Comparison of ENCODE assay signal across 9 cellular contexts in genomic region chr16:30740364-30741251, GRCh38. TPM values are rescaled to one million over a fixed set of nuclear protein-coding genes. Genes with fewer than 3 reads are reported as not detected.
DNase-seq lines count a peak whose midpoint lies in the region; ATAC-seq and TF ChIP-seq lines count a peak whose summit lies in the region.
"Had no signal": no experiment of that assay in that cellular context is flagged by ENCODE, and none has a peak within 500 bp of the region (broad histone marks: within the 10 kb centered on the region; RNA-seq: fewer than 3 reads in every experiment).

No MANE protein-coding gene starts in this region.

- H3K36me3 ChIP-seq in A673 (ENCODE audit: insufficient read depth, low read length, poor library complexity, severe bottlenecking) (peaks cover 62% of the 10 kb centered on the region), left ventricle myocardium inferior (peaks cover 57% of the 10 kb centered on the region), gastrocnemius medialis (peaks cover 6 to 55% of the 10 kb centered on the region in 2 donors)

- in situ Hi-C loops in gastrocnemius medialis (cut with MboI; ENCODE audit: low sequenced_read_pairs in 4 of 4) (no loop called here), GM13976 (cut with MboI; ENCODE audit: low sequenced_read_pairs, unreplicated experiment) (no loop called here)

- no TSS peak for BruUV-seq in A673 (replicated peaks; lab: Mats Ljungman, UMichigan)

- peak overlapping the region; percentile 13 to 15 for H3K27ac Mint-ChIP-seq in activated naive CD4-positive, alpha-beta T cell treated with anti-CD3 and anti-CD28 coated beads, Interleukin-2, amount 50 U/mL, for 72 hours

- H3K4me1 ChIP-seq in A673 (ENCODE audit: insufficient read depth, low read length, poor library complexity, severe bottlenecking) = no peaks in the 10 kb centered on the region
- peaks cover 31% of the 10 kb centered on the region for H3K4me1 ChIP-seq in left ventricle myocardium inferior
- peaks cover 12 to 15% of the 10 kb centered on the region in 2 donors for H3K4me1 ChIP-seq in gastrocnemius medialis

- TF ChIP-seq POLR2A in gastrocnemius medialis (IDR thresholded peaks at IDR 0.05) = no peak

- H3K4me3 ChIP-seq in A673 (ENCODE audit: low read depth, low read length, poor library complexity, severe bottlenecking) = no peak overlapping the region
- H3K4me3 ChIP-seq in left ventricle myocardium inferior = peak overlapping the region; percentile 22
- no peak overlapping the region for H3K4me3 ChIP-seq in gastrocnemius medialis
- H3K4me3 ChIP-seq: GM12878 had no signal

- no peaks in the 10 kb centered on the region for H3K9me3 Mint-ChIP-seq in activated naive CD4-positive, alpha-beta T cell treated with anti-CD3 and anti-CD28 coated beads, Interleukin-2, amount 50 U/mL, for 72 hours

- no peak for TF ChIP-seq CTCF in A673 (conservative IDR thresholded peaks at IDR 0.05; ENCODE audit: low read depth, low read length)
- no peak for TF ChIP-seq CTCF in left ventricle myocardium inferior (IDR thresholded peaks at IDR 0.05; ENCODE audit: borderline replicate concordance)
- TF ChIP-seq CTCF in gastrocnemius medialis (IDR thresholded peaks at IDR 0.05 in 4 of 5, conservative IDR thresholded peaks at IDR 0.05 in 1 of 5) = no peak
- no peak for TF ChIP-seq CTCF in GM13976 (IDR thresholded peaks at IDR 0.05; ENCODE audit: borderline replicate concordance, control extremely low read depth, extremely low read depth, insufficient read depth, missing control alignments)

- POLR2A ChIA-PET in A673 (lab: Charles Lee; ENCODE audit: low non-redundant PET) = no interaction called here

- H3K27ac ChIP-seq in A673 (ENCODE audit: low read depth, low read length, poor library complexity, severe bottlenecking) = peak overlapping the region; percentile 49
- peak overlapping the region; percentile 56 for H3K27ac ChIP-seq in left ventricle myocardium inferior (replicated peaks)
- peak overlapping the region; percentile 27 to 74 (median 67) for H3K27ac ChIP-seq in gastrocnemius medialis

- no peak for DNase-seq in A673 (ENCODE audit: low spot score)
- peak; percentile 99 for DNase-seq in HPDE6-E6E7 (ENCODE audit: extremely low spot score)
- DNase-seq in activated naive CD4-positive, alpha-beta T cell treated with anti-CD3 and anti-CD28 coated beads, Interleukin-2, amount 50 U/mL, for 72 hours (ENCODE audit: low spot score in 2 of 2) = no peak
- DNase-seq in left ventricle myocardium inferior = peak; percentile 86
- DNase-seq in gastrocnemius medialis = peak; percentile 69 to 89
- DNase-seq in GM13976 (ENCODE audit: low spot score) = no peak
- no peak for DNase-seq in epidermal melanocyte (ENCODE audit: insufficient read length, low spot score)

- no peaks in the 10 kb centered on the region for H3K9me3 ChIP-seq in A673 (ENCODE audit: low read depth, low read length, poor library complexity, severe bottlenecking)
- no peaks in the 10 kb centered on the region for H3K9me3 ChIP-seq in left ventricle myocardium inferior (replicated peaks)
- no peaks in the 10 kb centered on the region for H3K9me3 ChIP-seq in gastrocnemius medialis

- peaks cover 16 to 24% of the 10 kb centered on the region in 2 donors for H3K36me3 Mint-ChIP-seq in activated naive CD4-positive, alpha-beta T cell treated with anti-CD3 and anti-CD28 coated beads, Interleukin-2, amount 50 U/mL, for 72 hours

- CTCF ChIA-PET in A673 (lab: Charles Lee) = no interaction called here

- ATAC-seq in activated naive CD4-positive, alpha-beta T cell treated with anti-CD3 and anti-CD28 coated beads, Interleukin-2, amount 50 U/mL, for 72 hours = peak; percentile 49 to 74
- ATAC-seq in gastrocnemius medialis (peak; percentile 70 to 86), GM21423 (IDR thresholded peaks at IDR 0.05; ENCODE audit: unreplicated experiment) (no peak)

- H3K27me3 ChIP-seq in A673 (replicated peaks; ENCODE audit: insufficient read depth, low read depth, low read length, poor library complexity) (no peaks in the 10 kb centered on the region), left ventricle myocardium inferior (ENCODE audit: low read depth) (no peaks in the 10 kb centered on the region), gastrocnemius medialis (no peaks in the 10 kb centered on the region)

- intact Hi-C loops in A673 (cut with micrococcal nuclease; ENCODE audit: unreplicated experiment) = no loop called here
- intact Hi-C loops in left ventricle myocardium inferior (cut with micrococcal nuclease) = no loop called here
- intact Hi-C loops in gastrocnemius medialis (cut with DNase I; ENCODE audit: low total_unique reads) = no loop called here

RNA-seq across cellular contexts. Expression of gene PHKG2, which starts 7.6 kb away (rescaled TPM):
- total RNA-seq in A673 (2021) = 35.3 and 37.8 TPM in 2 replicates
- total RNA-seq in activated naive CD4-positive, alpha-beta T cell treated with anti-CD3 and anti-CD28 coated beads, Interleukin-2, amount 50 U/mL, for 72 hours = 10 to 100 TPM; 32.9 to 61.9 TPM
- total RNA-seq in left ventricle myocardium inferior = 15.6 TPM
- total RNA-seq in gastrocnemius medialis = 10 to 100 TPM in 3 of 4 donors, 1 to 10 TPM in 1; 8.8 to 30.0 (median 21.6) TPM

RNA-seq across cellular contexts. Expression of gene CFAP119, which starts 21.3 kb away (rescaled TPM):
- total RNA-seq in A673 (2021) (11.7 and 14.1 TPM in 2 replicates), left ventricle myocardium inferior (0.69 TPM), gastrocnemius medialis (1 to 10 TPM in 2 of 4 donors, under 1 TPM in 1, not detected in 1; 0.73 to 5.8 (median 1.7) TPM)
- total RNA-seq in activated naive CD4-positive, alpha-beta T cell treated with anti-CD3 and anti-CD28 coated beads, Interleukin-2, amount 50 U/mL, for 72 hours = 1 to 10 TPM; 2.6 to 3.6 TPM

RNA-seq across cellular contexts. Expression of gene RNF40, which starts 21.5 kb away (rescaled TPM):
- 132 and 145 TPM in 2 replicates for total RNA-seq in A673 (2021)
- 10 to 100 TPM; 68.9 to 74.4 TPM for total RNA-seq in activated naive CD4-positive, alpha-beta T cell treated with anti-CD3 and anti-CD28 coated beads, Interleukin-2, amount 50 U/mL, for 72 hours
- 35.6 TPM for total RNA-seq in left ventricle myocardium inferior
- 10 to 100 TPM; 42.8 to 90.0 (median 57.0) TPM for total RNA-seq in gastrocnemius medialis

RNA-seq across cellular contexts. Expression of gene SRCAP, which starts 41.6 kb away (rescaled TPM):
- total RNA-seq in A673 (2021) = 86.2 and 104 TPM in 2 replicates
- total RNA-seq in activated naive CD4-positive, alpha-beta T cell treated with anti-CD3 and anti-CD28 coated beads, Interleukin-2, amount 50 U/mL, for 72 hours = 10 to 100 TPM; 61.6 to 76.8 TPM
- 42.5 TPM for total RNA-seq in left ventricle myocardium inferior
- total RNA-seq in gastrocnemius medialis = 10 to 100 TPM; 15.3 to 25.5 (median 21.9) TPM

RNA-seq across cellular contexts. Expression of gene ZNF629, which starts 46.4 kb away (rescaled TPM):
- total RNA-seq in A673 (2021) (25.3 and 26.9 TPM in 2 replicates), left ventricle myocardium inferior (21.1 TPM), gastrocnemius medialis (10 to 100 TPM in 2 of 4 donors, 1 to 10 TPM in 2; 9.1 to 12.7 (median 10.3) TPM)
- 1 to 10 TPM in 1 of 2 donors, under 1 TPM in 1; 0.16 to 3.6 TPM for total RNA-seq in activated naive CD4-positive, alpha-beta T cell treated with anti-CD3 and anti-CD28 coated beads, Interleukin-2, amount 50 U/mL, for 72 hours

Comparison
In these comparisons a context has a peak if more than half of its experiments do, and no peak if none do; other contexts are left out.
1. DNase-seq: peak in HPDE6-E6E7 (single experiment), left ventricle myocardium inferior (single experiment) and gastrocnemius medialis (2 of 2); none in A673 (single experiment), activated naive CD4-positive, alpha-beta T cell treated with anti-CD3 and anti-CD28 coated beads, Interleukin-2, amount 50 U/mL, for 72 hours (0 of 2), GM13976 (single experiment) and epidermal melanocyte (single experiment).
2. Peak in every context shown above with its lines, with median percentiles within 50 percentile points of each other: H3K27ac ChIP-seq.